Comparison of ENCODE assay signal across 9 cellular contexts in genomic region chr6:123415844-123416468, GRCh38.
DNase-seq lines count a peak whose midpoint lies in the region; ATAC-seq and TF ChIP-seq lines count a peak whose summit lies in the region.
"Had no signal": no experiment of that assay in that cellular context is flagged by ENCODE, and none has a peak within 500 bp of the region (broad histone marks: within the 10 kb centered on the region; RNA-seq: fewer than 3 reads in every experiment).

No MANE protein-coding gene starts in this region.

- H3K4me1 ChIP-seq in ascending aorta, result no peaks in the 10 kb centered on the region

- no peak overlapping the region for H3K27ac ChIP-seq in ascending aorta
- H3K27ac ChIP-seq: BLaER1 treated with 17β-estradiol and CSF1 and Interleukin-3, amounts not matched to agents 10 nM and 100 nM had no signal

- H3K9me3 ChIP-seq in ascending aorta, result no peaks in the 10 kb centered on the region
- H3K9me3 ChIP-seq: BLaER1 treated with 17β-estradiol and CSF1 and Interleukin-3, amounts not matched to agents 10 nM and 100 nM had no signal

- no peaks in the 10 kb centered on the region for H3K36me3 ChIP-seq in ascending aorta
- H3K36me3 ChIP-seq: BLaER1 treated with 17β-estradiol and CSF1 and Interleukin-3, amounts not matched to agents 10 nM and 100 nM had no signal

- DNase-seq in NCI-H510A treated with DMSO at 0.1 percent for 48 hours (lab: John Stamatoyannopoulos, UW) (peak; percentile 46), NCI-H510A (lab: John Stamatoyannopoulos, UW) (no peak), HT1080 (ENCODE audit: low read depth) (peak; percentile 46), NOMO-1 treated with DMSO at 0.1 percent for 48 hours (lab: John Stamatoyannopoulos, UW; ENCODE audit: unreplicated experiment) (peak; percentile 30), ascending aorta (ENCODE audit: low spot score in 2 of 2) (peak in 1 of 2 donors; percentile 62), iPS DF 4.7 (ENCODE audit: extremely low read depth, low spot score) (peak; percentile 14)
- peak; percentile 1 to 5 (median 2) for DNase-seq in stimulated activated CD4-positive, alpha-beta T cell treated with anti-CD3 and anti-CD28 coated beads, Interleukin-1b, Interleukin-23, amount 100 ng/mL, for 24 hours (ENCODE audit: low read depth in 4 of 4, low spot score in 1 of 4)

- H3K27me3 ChIP-seq in ascending aorta, result no peaks in the 10 kb centered on the region
- H3K27me3 ChIP-seq: BLaER1 treated with 17β-estradiol and CSF1 and Interleukin-3, amounts not matched to agents 10 nM and 100 nM had no signal

- no peak overlapping the region for H3K4me3 ChIP-seq in ascending aorta
- H3K4me3 ChIP-seq: BLaER1 treated with 17β-estradiol and CSF1 and Interleukin-3, amounts not matched to agents 10 nM and 100 nM had no signal

- peak; percentile 95 for ATAC-seq in GM21717 (IDR thresholded peaks at IDR 0.05; ENCODE audit: unreplicated experiment)

- intact Hi-C loops in ascending aorta (cut with DNase I), result loop anchor here (1.0 kb wide), 1 partner anchor 299 kb away; no protein-coding TSS in a partner anchor

- peak in 2 of 3 experiments; percentile 62 to 63 for TF ChIP-seq CTCF in ascending aorta (IDR thresholded peaks at IDR 0.05)
